8 cellular contexts compared by ENCODE assay signal in genomic region chr19:46603195-46603637, GRCh38. TPM values are rescaled to one million over a fixed set of nuclear protein-coding genes. Genes with fewer than 3 reads are reported as not detected.
DNase-seq lines count a peak whose midpoint lies in the region; ATAC-seq and TF ChIP-seq lines count a peak whose summit lies in the region.

No MANE protein-coding gene starts in this region.

- DNase-seq in stimulated activated naive CD8-positive, alpha-beta T cell treated with anti-CD3 and anti-CD28 coated beads, Interleukin-15, Interleukin-2, amounts not matched to agents 100 U/mL and 50 U/mL, for 24 hours, result no peak
- DNase-seq in astrocyte of the spinal cord (ENCODE audit: low read depth, low spot score) (no peak), mesendoderm (peak; percentile 38), aorta (peak; percentile 42 to 64), SK-N-DZ (ENCODE audit: low spot score) (no peak)

- H3K36me3 ChIP-seq in mesendoderm (ENCODE audit: control insufficient read depth, insufficient read depth, low read length) (peaks cover 16% of the 10 kb centered on the region), aorta (ENCODE audit: control insufficient read depth in 1 of 2, insufficient read depth in 2 of 2, low read length in 1 of 2) (peaks cover 0 to under 1% of the 10 kb centered on the region in 2 donors)

- H3K18ac ChIP-seq in mesendoderm (ENCODE audit: low read length), result no peak overlapping the region

- H3K4me3 ChIP-seq in astrocyte of the spinal cord (ENCODE audit: low read depth, low read length), result peak overlapping the region; percentile 100
- H3K4me3 ChIP-seq in mesendoderm (ENCODE audit: low read length), result peak overlapping the region; percentile 99
- H3K4me3 ChIP-seq in aorta (ENCODE audit: low read length in 2 of 2), result peak overlapping the region; percentile 10 to 47

- no peak overlapping the region for H4K5ac ChIP-seq in mesendoderm (ENCODE audit: low read length)

- WGBS in mesendoderm (ENCODE audit: extremely low coverage, insufficient coverage, low lambda C conversion rate), result no CpG with 5 or more reads among the region's 2 CpGs
- WGBS in aorta, 2 donors, result 0 to 4% methylated on average over 2 of the region's 2 CpGs

- H3K79me2 ChIP-seq in mesendoderm (ENCODE audit: control insufficient read depth, insufficient read depth, low read length), result peaks cover 51% of the 10 kb centered on the region

- peaks cover 43% of the 10 kb centered on the region for H3K36me3 Mint-ChIP-seq in stimulated activated naive CD8-positive, alpha-beta T cell treated with anti-CD3 and anti-CD28 coated beads, Interleukin-15, Interleukin-2, amounts not matched to agents 100 ng/mL and 50 ng/mL, for 24 hours (ENCODE audit: low read depth)

- H2BK120ac ChIP-seq in mesendoderm (ENCODE audit: low read depth, low read length), result no peak overlapping the region

- peaks cover 33% of the 10 kb centered on the region for H3K79me1 ChIP-seq in mesendoderm (ENCODE audit: low read length)

- peak overlapping the region; percentile 96 for H3K56ac ChIP-seq in mesendoderm (ENCODE audit: low read length)

- in situ Hi-C loops in astrocyte of the spinal cord (cut with HindIII; ENCODE audit: low sequenced_read_pairs), result no loop called here

- peaks cover 51% of the 10 kb centered on the region for H3K4me1 Mint-ChIP-seq in stimulated activated naive CD8-positive, alpha-beta T cell treated with anti-CD3 and anti-CD28 coated beads, Interleukin-15, Interleukin-2, amounts not matched to agents 100 ng/mL and 50 ng/mL, for 24 hours (ENCODE audit: low read depth)

- H3K4ac ChIP-seq in mesendoderm (ENCODE audit: low read depth, low read length), result no peak overlapping the region

- no peak overlapping the region for H2AK5ac ChIP-seq in mesendoderm (ENCODE audit: low read length)

- no peaks in the 10 kb centered on the region for H3K9me3 ChIP-seq in aorta (ENCODE audit: control insufficient read depth, low read length)

- peak overlapping the region; percentile 79 for H3K4me2 ChIP-seq in mesendoderm (ENCODE audit: low read length)

- intact Hi-C loops in aorta (cut with DNase I), result loop anchor here in 1 of 2 donors (10.0 kb wide), 1 partner anchor 242 kb away; no protein-coding TSS in a partner anchor

- no peak for TF ChIP-seq CTCF in astrocyte of the spinal cord (IDR thresholded peaks at IDR 0.05; ENCODE audit: low read depth, low read length)

- H3K27ac ChIP-seq in mesendoderm (ENCODE audit: low read depth, low read length), result no peak overlapping the region
- peak overlapping the region; percentile 18 to 75 for H3K27ac ChIP-seq in aorta (ENCODE audit: low read depth in 1 of 2, low read length in 2 of 2)

- H2BK15ac ChIP-seq in mesendoderm (replicated peaks; ENCODE audit: low read depth), result no peak overlapping the region

- H3K23ac ChIP-seq in mesendoderm (ENCODE audit: low read length), result no peak overlapping the region

- peak overlapping the region; percentile 97 for H3K4me3 Mint-ChIP-seq in stimulated activated naive CD8-positive, alpha-beta T cell treated with anti-CD3 and anti-CD28 coated beads, Interleukin-15, Interleukin-2, amounts not matched to agents 100 ng/mL and 50 ng/mL, for 24 hours

- H3K27me3 Mint-ChIP-seq in stimulated activated naive CD8-positive, alpha-beta T cell treated with anti-CD3 and anti-CD28 coated beads, Interleukin-15, Interleukin-2, amounts not matched to agents 100 ng/mL and 50 ng/mL, for 24 hours, result no peaks in the 10 kb centered on the region

- H4K8ac ChIP-seq in mesendoderm (ENCODE audit: low read depth, low read length), result no peak overlapping the region

- peaks cover 11% of the 10 kb centered on the region for H3K4me1 ChIP-seq in mesendoderm (ENCODE audit: control insufficient read depth, low read depth, low read length)
- peaks cover 0 to 4% of the 10 kb centered on the region in 2 donors for H3K4me1 ChIP-seq in aorta (ENCODE audit: control insufficient read depth in 1 of 2, insufficient read depth in 2 of 2, low read length in 2 of 2)

- peak overlapping the region; percentile 99 for H3K9ac ChIP-seq in mesendoderm (ENCODE audit: low read length)

- H3K27me3 ChIP-seq in mesendoderm (ENCODE audit: insufficient read depth, low read length, poor library complexity) (no peaks in the 10 kb centered on the region), aorta (ENCODE audit: control insufficient read depth in 1 of 2, insufficient read depth in 2 of 2, low read length in 1 of 2) (no peaks in the 10 kb centered on the region)

- H3K9me3 Mint-ChIP-seq in stimulated activated naive CD8-positive, alpha-beta T cell treated with anti-CD3 and anti-CD28 coated beads, Interleukin-15, Interleukin-2, amounts not matched to agents 100 ng/mL and 50 ng/mL, for 24 hours, result peaks cover 14% of the 10 kb centered on the region

- no peak overlapping the region for H2BK5ac ChIP-seq in mesendoderm (ENCODE audit: low read length)

- ATAC-seq in stimulated activated naive CD8-positive, alpha-beta T cell treated with anti-CD3 and anti-CD28 coated beads, Interleukin-15, Interleukin-2, amounts not matched to agents 100 U/mL and 50 U/mL, for 24 hours, result no peak
- ATAC-seq in aorta (ENCODE audit: low FRiP score) (no peak), HG02885 (IDR thresholded peaks at IDR 0.05; ENCODE audit: poor library complexity, unreplicated experiment) (no peak), esophagus mucosa (no peak)

- H3K27ac Mint-ChIP-seq in stimulated activated naive CD8-positive, alpha-beta T cell treated with anti-CD3 and anti-CD28 coated beads, Interleukin-15, Interleukin-2, amounts not matched to agents 100 ng/mL and 50 ng/mL, for 24 hours, result peak overlapping the region; percentile 98

RNA-seq across cellular contexts. Expression of gene CALM3, which starts 2.1 kb away (rescaled TPM):
- 240 TPM for polyA plus RNA-seq in mesendoderm (2013, experiment 1 of 2)
- 237 TPM for polyA plus RNA-seq in mesendoderm (2013, experiment 2 of 2)
- total RNA-seq in aorta, result 100 to 1,000 TPM; 212 to 237 TPM
- 100 to 1,000 TPM; 197 to 240 TPM for polyA plus RNA-seq in aorta
- polyA plus RNA-seq in SK-N-DZ (2014; cell fraction: cytosol; rRNA removed), result 185 and 254 TPM in 2 replicates
- polyA plus RNA-seq in SK-N-DZ (2014; cell fraction: nucleus; rRNA removed), result 86.7 and 103 TPM in 2 replicates
- total RNA-seq in esophagus mucosa, result 109 TPM

RNA-seq across cellular contexts. Expression of gene PTGIR, which starts 21.7 kb away (rescaled TPM):
- polyA plus RNA-seq in mesendoderm (2013, experiment 1 of 2), result not detected
- polyA plus RNA-seq in mesendoderm (2013, experiment 2 of 2), result not detected
- total RNA-seq in aorta, result 10 to 100 TPM; 70.4 to 70.8 TPM
- 100 to 1,000 TPM in 1 of 2 donors, 10 to 100 TPM in 1; 17.3 to 119 TPM for polyA plus RNA-seq in aorta
- polyA plus RNA-seq in SK-N-DZ (2014; cell fraction: cytosol; rRNA removed), result 0.15 and 0.72 TPM in 2 replicates
- polyA plus RNA-seq in SK-N-DZ (2014; cell fraction: nucleus; rRNA removed), result 0.50 and 0.57 TPM in 2 replicates
- total RNA-seq in esophagus mucosa, result 0.12 TPM

RNA-seq across cellular contexts. Expression of gene GNG8, which starts 32.8 kb away (rescaled TPM):
- not detected for polyA plus RNA-seq in mesendoderm (2013, experiment 1 of 2)
- polyA plus RNA-seq in mesendoderm (2013, experiment 2 of 2), result 1.2 TPM
- total RNA-seq in aorta, result 1 to 10 TPM; 3.0 to 4.5 TPM
- not detected for polyA plus RNA-seq in aorta
- not detected in 2 replicates for polyA plus RNA-seq in SK-N-DZ (2014; cell fraction: cytosol; rRNA removed)
- polyA plus RNA-seq in SK-N-DZ (2014; cell fraction: nucleus; rRNA removed), result not detected in 2 replicates
- total RNA-seq in esophagus mucosa, result not detected

RNA-seq across cellular contexts. Expression of gene DACT3, which starts 57.8 kb away (rescaled TPM):
- 0.41 TPM for polyA plus RNA-seq in mesendoderm (2013, experiment 1 of 2)
- polyA plus RNA-seq in mesendoderm (2013, experiment 2 of 2), result 0.42 TPM
- total RNA-seq in aorta (100 to 1,000 TPM in 1 of 2 donors, 10 to 100 TPM in 1; 84.1 to 216 TPM), esophagus mucosa (0.32 TPM)
- 10 to 100 TPM; 24.4 to 47.0 TPM for polyA plus RNA-seq in aorta
- 3.1 and 6.6 TPM in 2 replicates for polyA plus RNA-seq in SK-N-DZ (2014; cell fraction: cytosol; rRNA removed)
- polyA plus RNA-seq in SK-N-DZ (2014; cell fraction: nucleus; rRNA removed), result 3.2 and 5.7 TPM in 2 replicates

Comparison
In these comparisons a context has a peak if more than half of its experiments do, and no peak if none do; other contexts are left out.
1. DNase-seq: peak in mesendoderm (single experiment) and aorta (2 of 2); none in stimulated activated naive CD8-positive, alpha-beta T cell treated with anti-CD3 and anti-CD28 coated beads, Interleukin-15, Interleukin-2, amounts not matched to agents 100 U/mL and 50 U/mL, for 24 hours (single experiment), astrocyte of the spinal cord (single experiment) and SK-N-DZ (single experiment).
2. H3K4me3 ChIP-seq: peak in every context shown above with its lines; median percentile 100 in astrocyte of the spinal cord; 99 in mesendoderm; 28 in aorta.
3. RNA of gene PTGIR, which starts 21.7 kb away (total RNA-seq): 70.4 to 70.8 TPM in aorta; 0.12 TPM in esophagus mucosa (single experiment); every median in the first group is over 10 times any median in the second.